Comparison of ENCODE assay signal across 1 cellular context in the genomic region with DNA sequence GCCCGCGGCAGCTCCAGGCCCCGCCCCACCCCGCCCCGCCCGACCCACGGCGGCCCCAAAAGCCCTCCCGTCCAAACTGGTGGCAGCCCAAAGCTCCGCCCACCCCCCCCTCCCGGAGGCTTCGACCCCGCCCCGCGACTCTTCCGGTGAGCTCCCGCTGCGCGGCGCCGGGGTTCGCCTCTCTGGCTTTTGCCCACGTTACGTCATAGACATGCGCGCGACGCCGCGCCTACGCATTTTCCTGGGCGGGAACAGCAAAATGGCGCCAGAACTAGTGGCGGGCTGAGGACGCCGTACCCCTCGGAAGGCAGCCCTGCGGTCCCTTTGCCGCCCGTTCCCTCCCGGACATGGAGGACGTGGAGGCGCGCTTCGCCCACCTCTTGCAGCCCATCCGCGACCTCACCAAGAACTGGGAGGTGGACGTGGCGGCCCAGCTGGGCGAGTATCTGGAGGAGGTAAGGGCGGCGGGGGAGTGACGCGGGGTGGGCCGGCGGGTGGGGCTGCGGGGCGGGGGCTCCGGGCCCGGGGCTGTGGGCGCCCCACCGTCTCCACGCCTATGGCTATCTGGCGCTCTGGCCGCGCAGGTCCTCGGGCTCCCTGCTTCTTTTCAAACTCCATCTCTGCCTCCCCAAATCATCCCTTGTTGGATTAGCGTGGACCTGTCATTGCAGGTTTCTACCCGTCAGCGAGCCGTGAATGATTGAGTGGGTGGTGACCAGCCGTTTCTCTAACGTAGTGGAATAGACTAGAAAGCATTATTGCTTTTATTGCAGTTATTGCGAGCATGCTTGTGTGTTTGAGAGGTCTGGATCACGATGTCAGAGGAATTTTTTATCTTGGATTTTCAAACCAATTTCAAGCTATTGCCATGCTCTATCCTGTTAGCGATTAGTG.
TF ChIP-seq lines count a peak whose summit lies in the region.

A gene (plus strand): TSS at position 234 of the 894 bp plus-strand sequence. CDS start 114 bp downstream, at position 348.

TF ChIP-seq in K562, 482 proteins besides CTCF, POLR2A, EP300 and RAD21 (continued from another document and continues in another):
- TF ChIP-seq, protein P1, sequence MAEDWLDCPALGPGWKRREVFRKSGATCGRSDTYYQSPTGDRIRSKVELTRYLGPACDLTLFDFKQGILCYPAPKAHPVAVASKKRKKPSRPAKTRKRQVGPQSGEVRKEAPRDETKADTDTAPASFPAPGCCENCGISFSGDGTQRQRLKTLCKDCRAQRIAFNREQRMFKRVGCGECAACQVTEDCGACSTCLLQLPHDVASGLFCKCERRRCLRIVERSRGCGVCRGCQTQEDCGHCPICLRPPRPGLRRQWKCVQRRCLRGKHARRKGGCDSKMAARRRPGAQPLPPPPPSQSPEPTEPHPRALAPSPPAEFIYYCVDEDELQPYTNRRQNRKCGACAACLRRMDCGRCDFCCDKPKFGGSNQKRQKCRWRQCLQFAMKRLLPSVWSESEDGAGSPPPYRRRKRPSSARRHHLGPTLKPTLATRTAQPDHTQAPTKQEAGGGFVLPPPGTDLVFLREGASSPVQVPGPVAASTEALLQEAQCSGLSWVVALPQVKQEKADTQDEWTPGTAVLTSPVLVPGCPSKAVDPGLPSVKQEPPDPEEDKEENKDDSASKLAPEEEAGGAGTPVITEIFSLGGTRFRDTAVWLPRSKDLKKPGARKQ (CRISPR knock-in tag; IDR thresholded peaks at IDR 0.05) = no peak
- TF ChIP-seq, protein P2, sequence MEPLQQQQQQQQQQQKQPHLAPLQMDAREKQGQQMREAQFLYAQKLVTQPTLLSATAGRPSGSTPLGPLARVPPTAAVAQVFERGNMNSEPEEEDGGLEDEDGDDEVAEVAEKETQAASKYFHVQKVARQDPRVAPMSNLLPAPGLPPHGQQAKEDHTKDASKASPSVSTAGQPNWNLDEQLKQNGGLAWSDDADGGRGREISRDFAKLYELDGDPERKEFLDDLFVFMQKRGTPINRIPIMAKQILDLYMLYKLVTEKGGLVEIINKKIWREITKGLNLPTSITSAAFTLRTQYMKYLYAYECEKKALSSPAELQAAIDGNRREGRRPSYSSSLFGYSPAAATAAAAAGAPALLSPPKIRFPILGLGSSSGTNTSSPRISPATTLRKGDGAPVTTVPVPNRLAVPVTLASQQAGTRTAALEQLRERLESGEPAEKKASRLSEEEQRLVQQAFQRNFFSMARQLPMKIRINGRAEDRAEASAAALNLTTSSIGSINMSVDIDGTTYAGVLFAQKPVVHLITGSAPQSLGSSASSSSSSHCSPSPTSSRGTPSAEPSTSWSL (CRISPR knock-in tag; IDR thresholded peaks at IDR 0.05; ENCODE audit: borderline replicate concordance) = no peak
- TF ChIP-seq ZNF140 (CRISPR knock-in tag; IDR thresholded peaks at IDR 0.05) = no peak
- no peak for TF ChIP-seq ZNF507 (tag; conservative IDR thresholded peaks at IDR 0.05)
- TF ChIP-seq CEBPG (CRISPR knock-in tag; IDR thresholded peaks at IDR 0.05) = peak; percentile 24
- peak in 1 of 2 experiments; percentile 43; a peak in 1 of 4 replicates for TF ChIP-seq CEBPG (tag; conservative IDR thresholded peaks at IDR 0.05 in 1 of 2, IDR thresholded peaks at IDR 0.05 in 1 of 2)
- TF ChIP-seq ZNF175 (CRISPR knock-in tag; IDR thresholded peaks at IDR 0.05; ENCODE audit: low read depth) = no peak
- TF ChIP-seq ZNF586 (CRISPR knock-in tag; conservative IDR thresholded peaks at IDR 0.05) = no peak
- peak; percentile 46; the same call in 1 of the 2 replicates for TF ChIP-seq MTA3 (IDR thresholded peaks at IDR 0.05; ENCODE audit: borderline replicate concordance)
- TF ChIP-seq, protein P3, sequence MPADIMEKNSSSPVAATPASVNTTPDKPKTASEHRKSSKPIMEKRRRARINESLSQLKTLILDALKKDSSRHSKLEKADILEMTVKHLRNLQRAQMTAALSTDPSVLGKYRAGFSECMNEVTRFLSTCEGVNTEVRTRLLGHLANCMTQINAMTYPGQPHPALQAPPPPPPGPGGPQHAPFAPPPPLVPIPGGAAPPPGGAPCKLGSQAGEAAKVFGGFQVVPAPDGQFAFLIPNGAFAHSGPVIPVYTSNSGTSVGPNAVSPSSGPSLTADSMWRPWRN (IDR thresholded peaks at IDR 0.05; ENCODE audit: low read depth) = no peak
- TF ChIP-seq, protein P4, sequence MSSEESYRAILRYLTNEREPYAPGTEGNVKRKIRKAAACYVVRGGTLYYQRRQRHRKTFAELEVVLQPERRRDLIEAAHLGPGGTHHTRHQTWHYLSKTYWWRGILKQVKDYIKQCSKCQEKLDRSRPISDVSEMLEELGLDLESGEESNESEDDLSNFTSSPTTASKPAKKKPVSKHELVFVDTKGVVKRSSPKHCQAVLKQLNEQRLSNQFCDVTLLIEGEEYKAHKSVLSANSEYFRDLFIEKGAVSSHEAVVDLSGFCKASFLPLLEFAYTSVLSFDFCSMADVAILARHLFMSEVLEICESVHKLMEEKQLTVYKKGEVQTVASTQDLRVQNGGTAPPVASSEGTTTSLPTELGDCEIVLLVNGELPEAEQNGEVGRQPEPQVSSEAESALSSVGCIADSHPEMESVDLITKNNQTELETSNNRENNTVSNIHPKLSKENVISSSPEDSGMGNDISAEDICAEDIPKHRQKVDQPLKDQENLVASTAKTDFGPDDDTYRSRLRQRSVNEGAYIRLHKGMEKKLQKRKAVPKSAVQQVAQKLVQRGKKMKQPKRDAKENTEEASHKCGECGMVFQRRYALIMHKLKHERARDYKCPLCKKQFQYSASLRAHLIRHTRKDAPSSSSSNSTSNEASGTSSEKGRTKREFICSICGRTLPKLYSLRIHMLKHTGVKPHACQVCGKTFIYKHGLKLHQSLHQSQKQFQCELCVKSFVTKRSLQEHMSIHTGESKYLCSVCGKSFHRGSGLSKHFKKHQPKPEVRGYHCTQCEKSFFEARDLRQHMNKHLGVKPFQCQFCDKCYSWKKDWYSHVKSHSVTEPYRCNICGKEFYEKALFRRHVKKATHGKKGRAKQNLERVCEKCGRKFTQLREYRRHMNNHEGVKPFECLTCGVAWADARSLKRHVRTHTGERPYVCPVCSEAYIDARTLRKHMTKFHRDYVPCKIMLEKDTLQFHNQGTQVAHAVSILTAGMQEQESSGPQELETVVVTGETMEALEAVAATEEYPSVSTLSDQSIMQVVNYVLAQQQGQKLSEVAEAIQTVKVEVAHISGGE (CRISPR knock-in tag; IDR thresholded peaks at IDR 0.05) = no peak
- no peak for TF ChIP-seq NR2F6 (CRISPR knock-in tag; IDR thresholded peaks at IDR 0.05)
- TF ChIP-seq HMG20A (CRISPR knock-in tag; conservative IDR thresholded peaks at IDR 0.05) = no peak
- TF ChIP-seq, protein P5, sequence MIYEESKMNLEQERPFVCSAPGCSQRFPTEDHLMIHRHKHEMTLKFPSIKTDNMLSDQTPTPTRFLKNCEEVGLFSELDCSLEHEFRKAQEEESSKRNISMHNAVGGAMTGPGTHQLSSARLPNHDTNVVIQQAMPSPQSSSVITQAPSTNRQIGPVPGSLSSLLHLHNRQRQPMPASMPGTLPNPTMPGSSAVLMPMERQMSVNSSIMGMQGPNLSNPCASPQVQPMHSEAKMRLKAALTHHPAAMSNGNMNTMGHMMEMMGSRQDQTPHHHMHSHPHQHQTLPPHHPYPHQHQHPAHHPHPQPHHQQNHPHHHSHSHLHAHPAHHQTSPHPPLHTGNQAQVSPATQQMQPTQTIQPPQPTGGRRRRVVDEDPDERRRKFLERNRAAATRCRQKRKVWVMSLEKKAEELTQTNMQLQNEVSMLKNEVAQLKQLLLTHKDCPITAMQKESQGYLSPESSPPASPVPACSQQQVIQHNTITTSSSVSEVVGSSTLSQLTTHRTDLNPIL (CRISPR knock-in tag; IDR thresholded peaks at IDR 0.05) = no peak
- no peak for TF ChIP-seq NR1H2 (CRISPR knock-in tag; IDR thresholded peaks at IDR 0.05)
- TF ChIP-seq, protein P6, sequence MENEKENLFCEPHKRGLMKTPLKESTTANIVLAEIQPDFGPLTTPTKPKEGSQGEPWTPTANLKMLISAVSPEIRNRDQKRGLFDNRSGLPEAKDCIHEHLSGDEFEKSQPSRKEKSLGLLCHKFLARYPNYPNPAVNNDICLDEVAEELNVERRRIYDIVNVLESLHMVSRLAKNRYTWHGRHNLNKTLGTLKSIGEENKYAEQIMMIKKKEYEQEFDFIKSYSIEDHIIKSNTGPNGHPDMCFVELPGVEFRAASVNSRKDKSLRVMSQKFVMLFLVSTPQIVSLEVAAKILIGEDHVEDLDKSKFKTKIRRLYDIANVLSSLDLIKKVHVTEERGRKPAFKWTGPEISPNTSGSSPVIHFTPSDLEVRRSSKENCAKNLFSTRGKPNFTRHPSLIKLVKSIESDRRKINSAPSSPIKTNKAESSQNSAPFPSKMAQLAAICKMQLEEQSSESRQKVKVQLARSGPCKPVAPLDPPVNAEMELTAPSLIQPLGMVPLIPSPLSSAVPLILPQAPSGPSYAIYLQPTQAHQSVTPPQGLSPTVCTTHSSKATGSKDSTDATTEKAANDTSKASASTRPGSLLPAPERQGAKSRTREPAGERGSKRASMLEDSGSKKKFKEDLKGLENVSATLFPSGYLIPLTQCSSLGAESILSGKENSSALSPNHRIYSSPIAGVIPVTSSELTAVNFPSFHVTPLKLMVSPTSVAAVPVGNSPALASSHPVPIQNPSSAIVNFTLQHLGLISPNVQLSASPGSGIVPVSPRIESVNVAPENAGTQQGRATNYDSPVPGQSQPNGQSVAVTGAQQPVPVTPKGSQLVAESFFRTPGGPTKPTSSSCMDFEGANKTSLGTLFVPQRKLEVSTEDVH (IDR thresholded peaks at IDR 0.05; ENCODE audit: low read depth, partially characterized antibody) = peak; percentile 89
- TF ChIP-seq ZNF212 (CRISPR knock-in tag; IDR thresholded peaks at IDR 0.05) = no peak
- TF ChIP-seq, protein P7, sequence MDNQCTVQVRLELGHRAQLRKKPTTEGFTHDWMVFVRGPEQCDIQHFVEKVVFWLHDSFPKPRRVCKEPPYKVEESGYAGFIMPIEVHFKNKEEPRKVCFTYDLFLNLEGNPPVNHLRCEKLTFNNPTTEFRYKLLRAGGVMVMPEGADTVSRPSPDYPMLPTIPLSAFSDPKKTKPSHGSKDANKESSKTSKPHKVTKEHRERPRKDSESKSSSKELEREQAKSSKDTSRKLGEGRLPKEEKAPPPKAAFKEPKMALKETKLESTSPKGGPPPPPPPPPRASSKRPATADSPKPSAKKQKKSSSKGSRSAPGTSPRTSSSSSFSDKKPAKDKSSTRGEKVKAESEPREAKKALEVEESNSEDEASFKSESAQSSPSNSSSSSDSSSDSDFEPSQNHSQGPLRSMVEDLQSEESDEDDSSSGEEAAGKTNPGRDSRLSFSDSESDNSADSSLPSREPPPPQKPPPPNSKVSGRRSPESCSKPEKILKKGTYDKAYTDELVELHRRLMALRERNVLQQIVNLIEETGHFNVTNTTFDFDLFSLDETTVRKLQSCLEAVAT (IDR thresholded peaks at IDR 0.05) = no peak
- TF ChIP-seq, protein P8, sequence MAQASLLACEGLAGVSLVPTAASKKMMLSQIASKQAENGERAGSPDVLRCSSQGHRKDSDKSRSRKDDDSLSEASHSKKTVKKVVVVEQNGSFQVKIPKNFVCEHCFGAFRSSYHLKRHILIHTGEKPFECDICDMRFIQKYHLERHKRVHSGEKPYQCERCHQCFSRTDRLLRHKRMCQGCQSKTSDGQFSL (CRISPR knock-in tag; IDR thresholded peaks at IDR 0.05) = no peak
- TF ChIP-seq, protein P8 (tag; IDR thresholded peaks at IDR 0.05) = no peak
- TF ChIP-seq PHB2 (IDR thresholded peaks at IDR 0.05; ENCODE audit: low read depth) = no peak
- TF ChIP-seq RBM22 (IDR thresholded peaks at IDR 0.05; ENCODE audit: low read depth, low read length, poor library complexity, severe bottlenecking) = no peak
- no peak for TF ChIP-seq ELF4 (CRISPR knock-in tag; IDR thresholded peaks at IDR 0.05)
- TF ChIP-seq ARNT (IDR thresholded peaks at IDR 0.05) = no peak
- TF ChIP-seq FOXA1 (IDR thresholded peaks at IDR 0.05; ENCODE audit: borderline replicate concordance) = no peak
- TF ChIP-seq EGR1 (conservative IDR thresholded peaks at IDR 0.05) = peak; percentile 91
- no peak for TF ChIP-seq WHSC1 (IDR thresholded peaks at IDR 0.05; ENCODE audit: low read length)
- no peak for TF ChIP-seq NFXL1 (CRISPR knock-in tag; IDR thresholded peaks at IDR 0.05)
- TF ChIP-seq STAG1 (CRISPR knock-in tag; IDR thresholded peaks at IDR 0.05; ENCODE audit: borderline replicate concordance) = no peak
- TF ChIP-seq, protein P9, sequence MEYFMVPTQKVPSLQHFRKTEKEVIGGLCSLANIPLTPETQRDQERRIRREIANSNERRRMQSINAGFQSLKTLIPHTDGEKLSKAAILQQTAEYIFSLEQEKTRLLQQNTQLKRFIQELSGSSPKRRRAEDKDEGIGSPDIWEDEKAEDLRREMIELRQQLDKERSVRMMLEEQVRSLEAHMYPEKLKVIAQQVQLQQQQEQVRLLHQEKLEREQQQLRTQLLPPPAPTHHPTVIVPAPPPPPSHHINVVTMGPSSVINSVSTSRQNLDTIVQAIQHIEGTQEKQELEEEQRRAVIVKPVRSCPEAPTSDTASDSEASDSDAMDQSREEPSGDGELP (CRISPR knock-in tag; IDR thresholded peaks at IDR 0.05; ENCODE audit: borderline replicate concordance) = peak; percentile 90
- TF ChIP-seq, protein P10, sequence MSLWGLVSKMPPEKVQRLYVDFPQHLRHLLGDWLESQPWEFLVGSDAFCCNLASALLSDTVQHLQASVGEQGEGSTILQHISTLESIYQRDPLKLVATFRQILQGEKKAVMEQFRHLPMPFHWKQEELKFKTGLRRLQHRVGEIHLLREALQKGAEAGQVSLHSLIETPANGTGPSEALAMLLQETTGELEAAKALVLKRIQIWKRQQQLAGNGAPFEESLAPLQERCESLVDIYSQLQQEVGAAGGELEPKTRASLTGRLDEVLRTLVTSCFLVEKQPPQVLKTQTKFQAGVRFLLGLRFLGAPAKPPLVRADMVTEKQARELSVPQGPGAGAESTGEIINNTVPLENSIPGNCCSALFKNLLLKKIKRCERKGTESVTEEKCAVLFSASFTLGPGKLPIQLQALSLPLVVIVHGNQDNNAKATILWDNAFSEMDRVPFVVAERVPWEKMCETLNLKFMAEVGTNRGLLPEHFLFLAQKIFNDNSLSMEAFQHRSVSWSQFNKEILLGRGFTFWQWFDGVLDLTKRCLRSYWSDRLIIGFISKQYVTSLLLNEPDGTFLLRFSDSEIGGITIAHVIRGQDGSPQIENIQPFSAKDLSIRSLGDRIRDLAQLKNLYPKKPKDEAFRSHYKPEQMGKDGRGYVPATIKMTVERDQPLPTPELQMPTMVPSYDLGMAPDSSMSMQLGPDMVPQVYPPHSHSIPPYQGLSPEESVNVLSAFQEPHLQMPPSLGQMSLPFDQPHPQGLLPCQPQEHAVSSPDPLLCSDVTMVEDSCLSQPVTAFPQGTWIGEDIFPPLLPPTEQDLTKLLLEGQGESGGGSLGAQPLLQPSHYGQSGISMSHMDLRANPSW (CRISPR knock-in tag; IDR thresholded peaks at IDR 0.05) = no peak
- no peak for TF ChIP-seq TFAM (CRISPR knock-in tag; conservative IDR thresholded peaks at IDR 0.05)
- no peak for TF ChIP-seq DMBX1 (CRISPR knock-in tag; IDR thresholded peaks at IDR 0.05; ENCODE audit: borderline replicate concordance)
- TF ChIP-seq ZC3H8 (IDR thresholded peaks at IDR 0.05) = no peak
- TF ChIP-seq EZH2 (IDR thresholded peaks at IDR 0.05; ENCODE audit: borderline replicate concordance, low read depth, low read length) = no peak
- no peak for TF ChIP-seq COPS2 (conservative IDR thresholded peaks at IDR 0.05)
- TF ChIP-seq KAT7 (CRISPR knock-in tag; IDR thresholded peaks at IDR 0.05; ENCODE audit: borderline replicate concordance) = no peak
